In the genomic region with DNA sequence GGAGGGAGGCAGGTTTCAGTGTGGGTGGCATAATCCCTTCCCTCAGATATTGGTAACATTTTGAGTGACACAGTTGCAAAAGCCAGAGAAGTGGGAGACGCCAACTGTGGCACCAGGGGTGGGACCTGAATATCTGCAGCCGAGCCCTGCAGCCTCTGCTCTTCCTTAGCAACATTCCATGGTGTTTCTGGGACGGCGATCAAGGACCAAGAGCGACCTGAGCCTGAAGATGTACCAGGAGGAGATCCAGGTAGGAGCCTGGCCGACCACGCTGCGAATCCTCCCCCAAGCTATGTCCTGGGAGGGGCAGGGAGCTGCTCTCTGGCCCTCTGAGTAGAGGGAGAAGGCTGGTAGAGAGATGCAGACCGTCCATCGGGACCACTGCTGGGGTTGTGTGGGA, we compare ENCODE assay signal across 8 cellular contexts.
"Had no signal": no experiment of that assay in that cellular context is flagged by ENCODE, and none has a peak within 500 bp of the region (broad histone marks: within the 10 kb centered on the region; RNA-seq: fewer than 3 reads in every experiment).

No MANE protein-coding gene starts in this region.

- H3K4me3 ChIP-seq: GM23248, HAP-1 had no signal

- FAIRE-seq: HTR-8/SVneo had no signal

- H3K4me1 ChIP-seq: HAP-1 had no signal

- H3K9me3 ChIP-seq: HAP-1 had no signal

- DNase-seq: GM23248, GOT3, H7, IMR-90, KBM-7 had no signal

- H2AFZ ChIP-seq: GM23248 had no signal

- ATAC-seq: HCT116 had no signal
